In the genomic region with DNA sequence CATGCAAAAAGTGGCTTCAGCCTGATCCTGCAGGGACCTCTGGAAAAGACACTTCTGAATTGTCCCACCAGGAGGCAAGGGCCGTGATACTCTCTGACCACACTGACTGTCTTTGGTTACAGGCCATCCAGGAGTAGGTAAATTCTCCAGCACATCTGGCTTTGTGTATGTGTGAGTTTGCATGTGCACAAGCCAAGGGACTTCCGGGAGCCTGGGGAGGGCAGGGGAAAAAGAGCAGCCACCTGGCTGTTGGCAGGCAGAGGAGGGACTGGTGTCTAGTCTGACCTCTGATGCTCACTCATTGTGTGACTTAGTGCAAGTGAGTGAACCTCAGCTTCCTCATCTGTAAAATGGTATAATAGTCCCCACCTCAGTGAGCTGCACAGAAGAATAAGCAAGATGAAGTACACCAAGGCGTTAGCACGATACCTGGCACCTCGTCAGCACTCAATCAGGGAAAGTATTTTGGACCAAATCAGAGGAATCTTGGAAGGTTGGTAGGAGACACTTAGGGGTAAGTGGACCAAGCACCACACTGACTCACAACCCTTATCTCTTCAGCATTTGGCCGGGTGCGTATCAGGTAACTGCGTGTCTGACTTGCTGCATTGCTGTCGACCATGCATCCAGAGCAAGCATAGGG, we compare ENCODE assay signal across 13 cellular contexts. TPM values are rescaled to one million over a fixed set of nuclear protein-coding genes. Genes with fewer than 3 reads are reported as not detected.
DNase-seq lines count a peak whose midpoint lies in the region; ATAC-seq, FAIRE-seq and TF ChIP-seq lines count a peak whose summit lies in the region.
"Had no signal": no experiment of that assay in that cellular context is flagged by ENCODE, and none has a peak within 500 bp of the region (broad histone marks: within the 10 kb centered on the region; RNA-seq: fewer than 3 reads in every experiment).

No MANE protein-coding gene starts in this region.

- DNase-seq in H1 (ENCODE audit: low read depth in 1 of 2, low spot score in 2 of 2) (no peak), occipital lobe (lab: John Stamatoyannopoulos, UW) (no peak), GM20000 (ENCODE audit: low spot score) (no peak), breast epithelium (ENCODE audit: low spot score in 2 of 2) (no peak)
- DNase-seq in stimulated activated CD4-positive, alpha-beta T cell treated with anti-CD3 and anti-CD28 coated beads, Interleukin-12 subunit alpha, Interleukin-12 subunit beta, amount 100 ng/mL, for 4 hours, result no peak
- DNase-seq: EL, foreskin keratinocyte, midbrain, NCI-H446 treated with DMSO at 0.1 percent for 48 hours, upper lobe of right lung had no signal

- H4K20me1 ChIP-seq in H1 (replicated peaks in 1 of 2; ENCODE audit: control insufficient read depth in 1 of 2, insufficient read depth in 2 of 2, low read length in 2 of 2), result no peaks in the 10 kb centered on the region

- intact Hi-C loops in breast epithelium (cut with DNase I; ENCODE audit: low total_unique reads), result no loop called here

- no peak for TF ChIP-seq EP300 in H1 (IDR thresholded peaks at IDR 0.05; ENCODE audit: borderline replicate concordance in 1 of 2, low read depth in 2 of 2, low read length in 2 of 2)

- H3K4me2 ChIP-seq in H1 (ENCODE audit: insufficient read depth in 1 of 2, low read depth in 2 of 2, low read length in 2 of 2), result peak overlapping the region in 1 of 2 experiments; percentile 29; a peak in 1 of 4 replicates

- 0 out of 2 replicates have a peak overlapping the region, but pooled peaks have one; percentile 7 for H2BK12ac ChIP-seq in H1 (ENCODE audit: low read depth, low read length)

- H3K79me2 ChIP-seq in H1 (ENCODE audit: control insufficient read depth in 1 of 2, insufficient read depth in 2 of 2, low read length in 2 of 2), result no peaks in the 10 kb centered on the region

- H4K5ac ChIP-seq in H1 (ENCODE audit: insufficient read length, low read depth, low read length), result no peak overlapping the region

- H3K27ac ChIP-seq in H1 (ENCODE audit: low read depth, low read length) (no peak overlapping the region), breast epithelium (no peak overlapping the region)
- H3K27ac ChIP-seq: foreskin keratinocyte, upper lobe of right lung had no signal

- TF ChIP-seq CTCF in H1 (IDR thresholded peaks at IDR 0.05; ENCODE audit: control extremely low read depth in 1 of 3, insufficient read depth in 1 of 3, low read depth in 1 of 3, low read length in 3 of 3), result 0 out of 4 replicates have a peak, but pooled peaks of 1 of the 3 experiments have one; percentile 7
- TF ChIP-seq CTCF in GM20000 (IDR thresholded peaks at IDR 0.05; ENCODE audit: extremely low read depth, missing control alignments), result no peak
- TF ChIP-seq CTCF in breast epithelium (IDR thresholded peaks at IDR 0.05), result no peak

- no peak overlapping the region for H3K56ac ChIP-seq in H1 (replicated peaks; ENCODE audit: insufficient read length, low read depth, low read length)

- no peak overlapping the region for H2BK120ac ChIP-seq in H1 (replicated peaks; ENCODE audit: low read depth, low read length)

- FAIRE-seq in H1 (lab: Jason Lieb, UNC), result no peak

- H2BK20ac ChIP-seq in H1 (ENCODE audit: low read length), result no peak overlapping the region

- H4K91ac ChIP-seq in H1 (replicated peaks; ENCODE audit: insufficient read length, low read length), result no peak overlapping the region

- 0 out of 2 replicates have a peak overlapping the region, but pooled peaks have one; percentile 54 for H2AFZ ChIP-seq in H1 (ENCODE audit: low read length)

- no peaks in the 10 kb centered on the region for H3K9me3 ChIP-seq in H1 (ENCODE audit: insufficient read depth in 2 of 2, low read depth in 1 of 2, low read length in 1 of 2)
- H3K9me3 ChIP-seq in breast epithelium, result no peaks in the 10 kb centered on the region
- H3K9me3 ChIP-seq: upper lobe of right lung had no signal

- no peak overlapping the region for H3K4me3 ChIP-seq in H1 (ENCODE audit: extremely low read depth in 1 of 4, insufficient read depth in 2 of 4, low read depth in 3 of 4, low read length in 4 of 4)
- no peak overlapping the region for H3K4me3 ChIP-seq in breast epithelium
- H3K4me3 ChIP-seq: upper lobe of right lung had no signal

- H3K18ac ChIP-seq in H1 (ENCODE audit: extremely low read depth, low read length), result no peak overlapping the region

- no peak overlapping the region for H3K4ac ChIP-seq in H1 (replicated peaks; ENCODE audit: insufficient read length, low read depth, low read length)

- TF ChIP-seq POLR2A in GM18505 (IDR thresholded peaks at IDR 0.05; ENCODE audit: borderline replicate concordance, extremely low read depth, insufficient read depth, insufficient read length), result no peak
- TF ChIP-seq POLR2A in H1 (IDR thresholded peaks at IDR 0.05; ENCODE audit: control extremely low read depth in 1 of 2, low read depth in 2 of 2, low read length in 2 of 2), result no peak
- no peak for TF ChIP-seq POLR2A in breast epithelium (IDR thresholded peaks at IDR 0.05)

- H2BK15ac ChIP-seq in H1 (ENCODE audit: low read length), result no peak overlapping the region

- H3K36me3 ChIP-seq in H1 (ENCODE audit: control insufficient read depth in 2 of 4, insufficient read depth in 4 of 4, low read length in 3 of 4) (no peaks in the 10 kb centered on the region), breast epithelium (no peaks in the 10 kb centered on the region)
- H3K36me3 ChIP-seq: upper lobe of right lung had no signal

- H3K23ac ChIP-seq in H1 (ENCODE audit: insufficient read length), result no peak overlapping the region

- H3K14ac ChIP-seq in H1 (ENCODE audit: insufficient read length), result no peak overlapping the region

- WGBS in H1 (ENCODE audit: extremely low coverage in 1 of 2, insufficient coverage in 1 of 2, insufficient read length in 1 of 2, insufficient replicate concordance in 2 of 2, low coverage in 1 of 2, low lambda C conversion rate in 2 of 2, missing lambda C conversion rate in 1 of 2), 2 experiments, result 90% methylated on average over 9 of the region's 9 CpGs; no CpG with 5 or more reads in 1 of the 2 experiments

- H3K4me1 ChIP-seq in H1 (replicated peaks in 1 of 4; ENCODE audit: control insufficient read depth in 3 of 4, insufficient read depth in 4 of 4, low read length in 3 of 4) (peaks cover 0 to 10% (median 2%) of the 10 kb centered on the region in 4 experiments; a peak in 4 of 7 replicates), breast epithelium (no peaks in the 10 kb centered on the region)
- H3K4me1 ChIP-seq: foreskin keratinocyte had no signal

- CTCF ChIA-PET in H1 (lab: Charles Lee; ENCODE audit: partially characterized antibody), result interaction anchor here (1.2 to 3.4 kb wide), 3 partner anchors 15 to 55 kb away, joined by 3 to 11 read pairs (median 4); no protein-coding TSS in a partner anchor

- POLR2A ChIA-PET in H1 (lab: Charles Lee; ENCODE audit: partially characterized antibody), result no interaction called here

- peaks cover 2% of the 10 kb centered on the region; the same call in 1 of the 2 replicates for H3K23me2 ChIP-seq in H1 (ENCODE audit: low read depth, low read length)

- H2BK5ac ChIP-seq in H1 (ENCODE audit: low read depth, low read length), result no peak overlapping the region; the same call in 1 of the 2 replicates

- no peaks in the 10 kb centered on the region for H3K79me1 ChIP-seq in H1 (ENCODE audit: low read depth, low read length)

- H2AK5ac ChIP-seq in H1 (ENCODE audit: low read depth, low read length), result no peak overlapping the region

- H4K8ac ChIP-seq in H1 (ENCODE audit: extremely low read depth, insufficient read depth, low read length), result no peak overlapping the region

- H3K27me3 ChIP-seq in H1 (replicated peaks in 1 of 4; ENCODE audit: control insufficient read depth in 3 of 4, extremely low read depth in 1 of 4, insufficient read depth in 3 of 4, low read length in 3 of 4) (peaks cover 0 to 2% (median 0%) of the 10 kb centered on the region in 4 experiments; a peak in 1 of 7 replicates), breast epithelium (no peaks in the 10 kb centered on the region)
- H3K27me3 ChIP-seq: upper lobe of right lung had no signal

- ATAC-seq in GM18505 (IDR thresholded peaks at IDR 0.05; ENCODE audit: unreplicated experiment), result peak; percentile 48
- peak; percentile 69 for ATAC-seq in GM21390 (IDR thresholded peaks at IDR 0.05; ENCODE audit: unreplicated experiment)
- ATAC-seq in HG03175 (IDR thresholded peaks at IDR 0.05; ENCODE audit: unreplicated experiment), result peak; percentile 59
- ATAC-seq: foreskin keratinocyte had no signal

- TF ChIP-seq RAD21 in H1 (IDR thresholded peaks at IDR 0.05 in 1 of 2, conservative IDR thresholded peaks at IDR 0.05 in 1 of 2; ENCODE audit: low read depth in 2 of 2, low read length in 2 of 2), result no peak

- no peak overlapping the region for H3K9ac ChIP-seq in H1 (replicated peaks in 1 of 4; ENCODE audit: extremely low read depth in 1 of 4, low read depth in 3 of 4, low read length in 3 of 4)

TF ChIP-seq in H1, 55 proteins besides CTCF, POLR2A, EP300 and RAD21:
- no peak for TF ChIP-seq JUN (IDR thresholded peaks at IDR 0.05; ENCODE audit: low read depth, low read length)
- TF ChIP-seq SUZ12 (IDR thresholded peaks at IDR 0.05; ENCODE audit: low read length), result no peak
TF ChIP-seq in H1: peak in this region for 0.

RNA-seq across cellular contexts. Expression of a gene that starts 19.1 kb away (rescaled TPM):
- not detected in 2 replicates for total RNA-seq in H1 (2021; fragmentation: NEBNext Ultra II Directional; extraction: Animal tissue kit (Norgen Biotek cat#: 25700))
- 0.05 and 0.08 TPM in 2 replicates for polyA plus RNA-seq in H1 (2011; rRNA removed)
- polyA plus RNA-seq in H1 (2011; cell fraction: cytosol; rRNA removed), result 0.09 TPM
- 0.09 TPM for polyA plus RNA-seq in H1 (2011; cell fraction: nucleus; rRNA removed)
- 0.05 to 0.08 TPM (median 0.05 TPM) in 4 replicates for polyA plus RNA-seq in H1 (2012, experiment 1 of 2)
- polyA plus RNA-seq in H1 (2012, experiment 2 of 2), result 0.05 TPM
- 0.02 TPM for polyA plus RNA-seq in H1 (2013, experiment 1 of 2)
- 0.04 TPM for polyA plus RNA-seq in H1 (2013, experiment 2 of 2)
- polyA minus RNA-seq in H1 (2011; rRNA and poly(A)+ RNA removed), result 0.07 and 0.28 TPM in 2 replicates
- not detected for polyA minus RNA-seq in H1 (2011; cell fraction: cytosol; rRNA and poly(A)+ RNA removed)
- polyA minus RNA-seq in H1 (2011; cell fraction: nucleus; rRNA and poly(A)+ RNA removed), result 0.40 TPM
- 1.1 TPM for total RNA-seq in occipital lobe
- total RNA-seq in breast epithelium, result 1 to 10 TPM; 2.7 to 7.9 (median 4.3) TPM
